In the genomic region with DNA sequence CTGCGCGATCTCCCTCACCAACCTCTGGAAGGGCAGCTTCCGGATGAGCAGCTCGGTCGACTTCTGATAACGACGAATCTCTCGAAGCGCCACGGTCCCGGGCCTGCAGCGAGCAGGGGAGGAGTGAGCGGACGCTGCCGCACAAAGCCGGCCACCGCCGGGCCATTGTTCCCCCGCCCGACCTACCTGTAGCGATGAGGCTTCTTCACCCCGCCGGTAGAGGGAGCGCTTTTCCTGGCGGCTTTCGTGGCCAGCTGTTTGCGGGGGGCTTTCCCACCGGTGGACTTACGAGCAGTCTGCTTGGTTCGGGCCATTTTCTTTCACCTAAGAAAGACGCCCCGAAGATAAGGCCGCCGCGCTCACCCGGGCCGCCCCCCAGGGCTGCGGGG, we compare ENCODE assay signal across 8 cellular contexts. TPM values are rescaled to one million over a fixed set of nuclear protein-coding genes. Genes with fewer than 3 reads are reported as not detected.
DNase-seq lines count a peak whose midpoint lies in the region; ATAC-seq, FAIRE-seq and TF ChIP-seq lines count a peak whose summit lies in the region.

No MANE protein-coding gene starts in this region.

- TF ChIP-seq POLR2A in lower leg skin (IDR thresholded peaks at IDR 0.05) (no peak), testis (IDR thresholded peaks at IDR 0.05) (no peak)

- peak overlapping the region; percentile 99 for H3K9ac ChIP-seq in NT2/D1 (ENCODE audit: insufficient read length, low read depth)

- TF ChIP-seq CTCF in bronchial epithelial cell (IDR thresholded peaks at IDR 0.05; ENCODE audit: insufficient read depth, low read length, severe bottlenecking): peak; percentile 74
- no peak for TF ChIP-seq CTCF in lower leg skin (IDR thresholded peaks at IDR 0.05)
- TF ChIP-seq CTCF in testis (IDR thresholded peaks at IDR 0.05): peak; percentile 27 to 37 (median 34)

- intact Hi-C loops in lower leg skin (cut with DNase I; ENCODE audit: low total_unique reads) (loop anchor here (10.0 kb wide), 1 partner anchor 66 kb away; a partner anchor contains a TSS), testis (cut with DNase I; ENCODE audit: low total_unique reads) (loop anchor here (10.0 kb wide), 1 partner anchor 66 kb away; a partner anchor contains a TSS)

- H3K4me3 ChIP-seq in NT2/D1 (ENCODE audit: insufficient read length, low read depth): peak overlapping the region; percentile 99
- H3K4me3 ChIP-seq in bronchial epithelial cell (ENCODE audit: low read depth, low read length): peak overlapping the region; percentile 61
- H3K4me3 ChIP-seq in lower leg skin (ENCODE audit: low read depth, poor library complexity, severe bottlenecking): peak overlapping the region; percentile 79
- peak overlapping the region; percentile 99 for H3K4me3 ChIP-seq in testis

- H3K4me1 ChIP-seq in NT2/D1 (ENCODE audit: insufficient read depth, insufficient read length) (peaks cover 8% of the 10 kb centered on the region), testis (peaks cover 26% of the 10 kb centered on the region)

- DNase-seq in NK-92 treated with Interleukin-12 subunit alpha and Interleukin-12 subunit beta, amount 100 ng/mL, for 24 hours (lab: John Stamatoyannopoulos, UW): peak; percentile 76
- DNase-seq in NK-92 (lab: John Stamatoyannopoulos, UW; ENCODE audit: unreplicated experiment) (no peak), NT2/D1 (ENCODE audit: low read depth, low spot score) (no peak), bronchial epithelial cell (ENCODE audit: low read depth) (no peak), lower leg skin (ENCODE audit: low spot score in 2 of 2) (no peak), testis (peak; percentile 55), CD1c-positive myeloid dendritic cell (ENCODE audit: extremely low spot score) (no peak)

- FAIRE-seq in bronchial epithelial cell (lab: Jason Lieb, UNC): no peak

- no peaks in the 10 kb centered on the region for H3K27me3 ChIP-seq in NT2/D1 (ENCODE audit: insufficient read depth, insufficient read length)
- no peaks in the 10 kb centered on the region for H3K27me3 ChIP-seq in bronchial epithelial cell (ENCODE audit: control insufficient read depth, insufficient read depth, low read length)
- no peaks in the 10 kb centered on the region for H3K27me3 ChIP-seq in testis

- peak; percentile 13 for ATAC-seq in HG02588 (IDR thresholded peaks at IDR 0.05; ENCODE audit: unreplicated experiment)

- H3K36me3 ChIP-seq in NT2/D1 (ENCODE audit: insufficient read depth, insufficient read length, low read length) (peaks cover 39% of the 10 kb centered on the region), bronchial epithelial cell (ENCODE audit: control insufficient read depth, insufficient read depth, low read length) (peaks cover 5% of the 10 kb centered on the region), testis (ENCODE audit: low read depth, missing control alignments) (no peaks in the 10 kb centered on the region)

- WGBS in lower leg skin, 2 donors: 1% methylated on average over 30 to 38 of the region's 38 CpGs
- 0% methylated on average over 37 of the region's 38 CpGs; no CpG with 5 or more reads in 1 of the 2 donors for WGBS in testis, 2 donors

- H3K27ac ChIP-seq in testis: peak overlapping the region; percentile 98 to 99

- H3K9me3 ChIP-seq in NT2/D1 (ENCODE audit: insufficient read depth, low read length) (no peaks in the 10 kb centered on the region), testis (no peaks in the 10 kb centered on the region)

RNA-seq across cellular contexts. Expression of a gene that starts 5.8 kb away (rescaled TPM):
- total RNA-seq in bronchial epithelial cell (10.8 and 11.4 TPM in 2 replicates), lower leg skin (10 to 100 TPM; 26.5 to 42.5 (median 31.9) TPM), testis (10 to 100 TPM; 57.2 to 76.0 TPM)
- polyA plus RNA-seq in testis (ENCODE audit: insufficient read depth, low read depth, low replicate concordance): 66.7 TPM

RNA-seq across cellular contexts. Expression of a gene that starts 13.9 kb away (rescaled TPM):
- total RNA-seq in bronchial epithelial cell (13.4 and 32.8 TPM in 2 replicates), lower leg skin (10 to 100 TPM; 20.6 to 31.0 (median 28.9) TPM), testis (10 to 100 TPM; 31.9 to 50.7 TPM)
- polyA plus RNA-seq in testis (ENCODE audit: insufficient read depth, low read depth, low replicate concordance): 32.1 TPM

RNA-seq across cellular contexts. Expression of a gene that starts 57.6 kb away (rescaled TPM):
- 297 and 565 TPM in 2 replicates for total RNA-seq in bronchial epithelial cell
- total RNA-seq in lower leg skin: 100 to 1,000 TPM; 371 to 689 (median 435) TPM
- 10 to 100 TPM in 1 of 2 donors, 1 to 10 TPM in 1; 7.6 to 11.6 TPM for total RNA-seq in testis
- polyA plus RNA-seq in testis (ENCODE audit: insufficient read depth, low read depth, low replicate concordance): 16.4 TPM

Comparison
In these comparisons a context has a peak if more than half of its experiments do, and no peak if none do; other contexts are left out.
1. DNase-seq: peak in NK-92 treated with Interleukin-12 subunit alpha and Interleukin-12 subunit beta, amount 100 ng/mL, for 24 hours (single experiment) and testis (single experiment); none in NK-92 (single experiment), NT2/D1 (single experiment), bronchial epithelial cell (single experiment), lower leg skin (0 of 2) and CD1c-positive myeloid dendritic cell (single experiment).
2. CTCF ChIP-seq: peak in bronchial epithelial cell (single experiment) and testis (3 of 3); none in lower leg skin (0 of 3).
3. RNA of a gene that starts 57.6 kb away (total RNA-seq): 297 to 565 TPM in bronchial epithelial cell and 371 to 689 TPM in lower leg skin; 7.6 to 11.6 TPM in testis; every median in the first group is over 10 times any median in the second.
4. Peak in every context shown above with its lines, with median percentiles within 50 percentile points of each other: H3K4me3 ChIP-seq.